ENCODE assay signal across 25 cellular contexts in genomic region chr17:20190605-20191004, GRCh38.
DNase-seq lines count a peak whose midpoint lies in the region; ATAC-seq and TF ChIP-seq lines count a peak whose summit lies in the region.
"Had no signal": no experiment of that assay in that cellular context is flagged by ENCODE, and none has a peak within 500 bp of the region (broad histone marks: within the 10 kb centered on the region; RNA-seq: fewer than 3 reads in every experiment).

No MANE protein-coding gene starts in this region.

- H3K4me3 Mint-ChIP-seq in MCF 10A (ENCODE audit: unreplicated experiment), result peak overlapping the region; percentile 19
- H3K4me3 Mint-ChIP-seq: activated naive CD8-positive, alpha-beta T cell treated with anti-CD3 and anti-CD28 coated beads for 36 hours; activated T-helper 17 cell treated with anti-CD3 and anti-CD28 coated beads, Interleukin-2, amount 50 U/mL, for 72 hours; B cell; nephron; T-cell had no signal

- H3K36me3 ChIP-seq in breast epithelium, result no peaks in the 10 kb centered on the region
- no peaks in the 10 kb centered on the region for H3K36me3 ChIP-seq in mucosa of descending colon (ENCODE audit: low read depth)
- H3K36me3 ChIP-seq: MG63 had no signal

- H3K4me1 ChIP-seq in breast epithelium, result no peaks in the 10 kb centered on the region
- H3K4me1 ChIP-seq in mucosa of descending colon (ENCODE audit: low read depth), result peaks cover 34% of the 10 kb centered on the region

- H3K27ac ChIP-seq in breast epithelium, result no peak overlapping the region
- H3K27ac ChIP-seq in dorsolateral prefrontal cortex, result peak overlapping the region; percentile 68 to 99 (median 95)
- H3K27ac ChIP-seq: 22Rv1 had no signal

- H3K27me3 ChIP-seq in breast epithelium (no peaks in the 10 kb centered on the region), dorsolateral prefrontal cortex (no peaks in the 10 kb centered on the region)
- H3K27me3 ChIP-seq: MG63 had no signal

- POLR2A ChIA-PET in MCF 10A (lab: Yijun Ruan, JAX), result interaction anchor here (0.6 to 6.1 kb wide), 7 partner anchors 9 to 34 kb away, joined by 3 to 49 read pairs (median 7); no protein-coding TSS in a partner anchor

- H3K36me3 Mint-ChIP-seq in MCF 10A (ENCODE audit: insufficient read depth, unreplicated experiment), result peaks cover 7% of the 10 kb centered on the region
- H3K36me3 Mint-ChIP-seq: activated naive CD8-positive, alpha-beta T cell treated with anti-CD3 and anti-CD28 coated beads for 36 hours had no signal

- BruUV-seq in MCF 10A (replicated peaks; lab: Mats Ljungman, UMichigan), result no TSS peak

- intact Hi-C loops in MCF 10A (cut with micrococcal nuclease), result loop anchor here (2.0 kb wide), 1 partner anchor 34 kb away; no protein-coding TSS in a partner anchor
- intact Hi-C loops in breast epithelium (cut with DNase I; ENCODE audit: low total_unique reads), result no loop called here
- intact Hi-C loops in dorsolateral prefrontal cortex (cut with DNase I), result no loop called here
- intact Hi-C loops in mucosa of descending colon (cut with DNase I, micrococcal nuclease), result no loop called here

- H3K9me3 ChIP-seq in breast epithelium, result no peaks in the 10 kb centered on the region
- H3K9me3 ChIP-seq in mucosa of descending colon, result no peaks in the 10 kb centered on the region
- H3K9me3 ChIP-seq: MG63 had no signal

- DNase-seq in MCF 10A (ENCODE audit: unreplicated experiment), result no peak
- no peak for DNase-seq in breast epithelium (ENCODE audit: low spot score in 2 of 2)
- DNase-seq in dorsolateral prefrontal cortex, result no peak
- no peak for DNase-seq in mucosa of descending colon
- no peak for DNase-seq in NCI-H1105 treated with DMSO at 0.1 percent for 48 hours (lab: John Stamatoyannopoulos, UW)
- no peak for DNase-seq in NCI-H1436 (lab: John Stamatoyannopoulos, UW)
- DNase-seq in NCI-H1930 (lab: John Stamatoyannopoulos, UW), result no peak
- DNase-seq: activated CD4-positive, alpha-beta T cell treated with anti-CD3 and anti-CD28 coated beads for 4 hours; activated naive CD8-positive, alpha-beta T cell treated with anti-CD3 and anti-CD28 coated beads for 36 hours; DND-41; mesendoderm; NCI-H146; NCI-H2171; NCI-H69; Right ventricle myocardium superior; T-cell had no signal

- H3K4me3 ChIP-seq in breast epithelium (no peak overlapping the region), dorsolateral prefrontal cortex (peak overlapping the region in 6 of 59 donors; percentile 19 to 40 (median 34)), mucosa of descending colon (no peak overlapping the region)
- H3K4me3 ChIP-seq: MG63 had no signal

- no peak for TF ChIP-seq POLR2A in breast epithelium (IDR thresholded peaks at IDR 0.05)

- CTCF ChIA-PET in MCF 10A (lab: Yijun Ruan, JAX), result no interaction called here

- H3K27ac Mint-ChIP-seq in MCF 10A (ENCODE audit: low read depth, unreplicated experiment), result peak overlapping the region; percentile 87
- H3K27ac Mint-ChIP-seq: activated naive CD8-positive, alpha-beta T cell treated with anti-CD3 and anti-CD28 coated beads for 36 hours; activated T-helper 17 cell treated with anti-CD3 and anti-CD28 coated beads, Interleukin-2, amount 50 U/mL, for 72 hours; B cell; T-cell had no signal

- H3K9me3 Mint-ChIP-seq in MCF 10A (ENCODE audit: unreplicated experiment), result no peaks in the 10 kb centered on the region
- H3K9me3 Mint-ChIP-seq: activated naive CD8-positive, alpha-beta T cell treated with anti-CD3 and anti-CD28 coated beads for 36 hours; activated T-helper 17 cell treated with anti-CD3 and anti-CD28 coated beads, Interleukin-2, amount 50 U/mL, for 72 hours; T-cell had no signal

- ATAC-seq in mucosa of descending colon (peak; percentile 9), GM19395 (IDR thresholded peaks at IDR 0.05; ENCODE audit: unreplicated experiment) (no peak)
- ATAC-seq: activated T-helper 17 cell treated with anti-CD3 and anti-CD28 coated beads, Interleukin-2, amount 50 U/mL, for 72 hours; HCT116; HepG2; sciatic nerve; T-cell had no signal

- no peaks in the 10 kb centered on the region for H3K27me3 Mint-ChIP-seq in MCF 10A (ENCODE audit: insufficient read depth, unreplicated experiment)
- H3K27me3 Mint-ChIP-seq: activated naive CD8-positive, alpha-beta T cell treated with anti-CD3 and anti-CD28 coated beads for 36 hours; activated T-helper 17 cell treated with anti-CD3 and anti-CD28 coated beads, Interleukin-2, amount 50 U/mL, for 72 hours; B cell; T-cell had no signal

- no peak for TF ChIP-seq CTCF in MCF 10A (IDR thresholded peaks at IDR 0.05; ENCODE audit: unreplicated experiment)
- no peak for TF ChIP-seq CTCF in breast epithelium (IDR thresholded peaks at IDR 0.05)
- TF ChIP-seq CTCF in dorsolateral prefrontal cortex (IDR thresholded peaks at IDR 0.05 in 54 of 56, conservative IDR thresholded peaks at IDR 0.05 in 2 of 56; ENCODE audit: low read depth in 1 of 56, partially characterized antibody in 56 of 56), result no peak
- no peak for TF ChIP-seq CTCF in mucosa of descending colon (IDR thresholded peaks at IDR 0.05)

- H3K4me1 Mint-ChIP-seq in MCF 10A (ENCODE audit: insufficient read depth, unreplicated experiment), result peaks cover 39% of the 10 kb centered on the region
- H3K4me1 Mint-ChIP-seq: activated T-helper 17 cell treated with anti-CD3 and anti-CD28 coated beads, Interleukin-2, amount 50 U/mL, for 72 hours; T-cell had no signal

Comparison
In these comparisons a context has a peak if more than half of its experiments do, and no peak if none do; other contexts are left out.
1. H3K27ac ChIP-seq: peak in dorsolateral prefrontal cortex (59 of 59); none in breast epithelium (0 of 2).